In the genomic region with DNA sequence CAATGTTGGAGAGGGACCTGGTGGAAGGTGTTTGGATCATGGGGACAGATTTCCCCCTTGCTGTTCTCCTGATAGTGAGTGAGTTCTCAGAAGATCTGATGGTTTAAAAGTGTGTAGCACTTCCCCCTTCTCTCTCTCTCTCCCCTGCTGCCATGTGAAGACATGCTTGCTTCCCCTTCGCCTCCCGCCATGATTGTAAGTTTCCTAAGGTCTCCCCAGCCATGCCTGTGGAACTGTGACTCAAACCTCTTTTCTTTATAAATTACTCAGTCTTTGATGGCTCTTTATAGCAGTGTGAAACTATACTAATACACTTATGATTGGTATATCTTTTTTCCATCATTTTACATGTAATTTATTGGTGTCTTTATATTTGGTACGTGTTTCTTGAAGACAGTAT, we compare ENCODE assay signal across 1 cellular context.
TF ChIP-seq lines count a peak whose summit lies in the region.

No MANE protein-coding gene starts in this region.

TF ChIP-seq in K562, 482 proteins besides CTCF, POLR2A, EP300 and RAD21 (continued from another document):
- no peak for TF ChIP-seq ETV6 (IDR thresholded peaks at IDR 0.05; ENCODE audit: borderline replicate concordance in 1 of 2, low read depth in 2 of 2, low read length in 1 of 2)
- TF ChIP-seq ETV6 (CRISPR knock-in tag; IDR thresholded peaks at IDR 0.05; ENCODE audit: borderline replicate concordance), result no peak
- TF ChIP-seq HSF4 (CRISPR knock-in tag; IDR thresholded peaks at IDR 0.05; ENCODE audit: borderline replicate concordance), result no peak
- TF ChIP-seq NRF1 (conservative IDR thresholded peaks at IDR 0.05 in 1 of 2, IDR thresholded peaks at IDR 0.05 in 1 of 2), result no peak
- TF ChIP-seq YY1 (IDR thresholded peaks at IDR 0.05; ENCODE audit: borderline replicate concordance in 1 of 3, control insufficient read depth in 1 of 3, extremely low read depth in 1 of 3, insufficient read depth in 3 of 3, insufficient read length in 1 of 3, insufficient replicate concordance in 2 of 3, low read depth in 1 of 3, low read length in 2 of 3), result no peak
- TF ChIP-seq RHOXF2B (CRISPR knock-in tag; conservative IDR thresholded peaks at IDR 0.05), result no peak
- peak; percentile 18; the same call in 1 of the 2 replicates for TF ChIP-seq SPI1 (IDR thresholded peaks at IDR 0.05; ENCODE audit: borderline replicate concordance, low read depth, low read length)
TF ChIP-seq in K562: peak in this region for 1.
